17 cellular contexts compared by ENCODE assay signal in genomic region chr10:3104251-3104918, GRCh38. TPM values are rescaled to one million over a fixed set of nuclear protein-coding genes. Genes with fewer than 3 reads are reported as not detected.
DNase-seq lines count a peak whose midpoint lies in the region; ATAC-seq and TF ChIP-seq lines count a peak whose summit lies in the region.
"Had no signal": no experiment of that assay in that cellular context is flagged by ENCODE, and none has a peak within 500 bp of the region (broad histone marks: within the 10 kb centered on the region; RNA-seq: fewer than 3 reads in every experiment).

No MANE protein-coding gene starts in this region.

- H3K4me3 Mint-ChIP-seq in chondrocyte (ENCODE audit: unreplicated experiment) (no peak overlapping the region), nephron progenitor cell (no peak overlapping the region)

- H2AK5ac ChIP-seq in IMR-90 (ENCODE audit: low read depth, low read length): peak overlapping the region; percentile 24

- no peak overlapping the region for H3K4me2 ChIP-seq in IMR-90 (ENCODE audit: low read depth, low read length)

- dilution Hi-C loops in IMR-90 (cut with HindIII; ENCODE audit: low sequenced_read_pairs, unreplicated experiment): no loop called here

- H3K36me3 Mint-ChIP-seq in chondrocyte (ENCODE audit: low read depth) (peaks cover 43% of the 10 kb centered on the region), nephron progenitor cell (ENCODE audit: low read depth) (peaks cover 55% of the 10 kb centered on the region)

- peaks cover 29% of the 10 kb centered on the region for H3K4me1 Mint-ChIP-seq in chondrocyte (ENCODE audit: low read depth)
- H3K4me1 Mint-ChIP-seq in nephron progenitor cell: peaks cover 11% of the 10 kb centered on the region

- H3K4me1 ChIP-seq in IMR-90 (ENCODE audit: control insufficient read depth, insufficient read depth, low read length) (peaks cover 19% of the 10 kb centered on the region), right atrium auricular region (peaks cover 0 to 36% of the 10 kb centered on the region in 2 donors), psoas muscle (peaks cover 18% of the 10 kb centered on the region)

- H2AFZ ChIP-seq in IMR-90 (replicated peaks; ENCODE audit: low read length, poor library complexity): no peak overlapping the region

- H4K20me1 ChIP-seq in IMR-90 (ENCODE audit: insufficient read depth, low read length): peaks cover 22% of the 10 kb centered on the region

- H2AK9ac ChIP-seq in IMR-90 (replicated peaks; ENCODE audit: low read depth, low read length, poor library complexity): no peak overlapping the region

- peak overlapping the region; percentile 13; the same call in 1 of the 2 replicates for H3K4ac ChIP-seq in IMR-90 (ENCODE audit: low read depth, low read length)

- H3K27me3 ChIP-seq in IMR-90 (ENCODE audit: control insufficient read depth, insufficient read depth, low read length) (no peaks in the 10 kb centered on the region), right atrium auricular region (no peaks in the 10 kb centered on the region), psoas muscle (ENCODE audit: insufficient read depth in 3 of 3, low read length in 2 of 3) (no peaks in the 10 kb centered on the region)
- H3K27me3 ChIP-seq: brain microvascular endothelial cell, tibial nerve had no signal

- ATAC-seq in IMR-90 (ENCODE audit: low read depth) (no peak), psoas muscle (peak; percentile 48 to 69 (median 54)), GM18517 (IDR thresholded peaks at IDR 0.05; ENCODE audit: unreplicated experiment) (no peak)

- no peak for TF ChIP-seq POLR2A in IMR-90 (IDR thresholded peaks at IDR 0.05; ENCODE audit: low read depth, low read length)

- H3K56ac ChIP-seq in IMR-90 (ENCODE audit: extremely low read depth, insufficient read depth, low read length): no peak overlapping the region

- no peak overlapping the region for H3K14ac ChIP-seq in IMR-90 (replicated peaks; ENCODE audit: low read depth, low read length)

- peaks cover 32% of the 10 kb centered on the region for H3K9me1 ChIP-seq in IMR-90 (ENCODE audit: insufficient read depth, low read length)

- H3K27me3 Mint-ChIP-seq in chondrocyte (ENCODE audit: low read depth) (no peaks in the 10 kb centered on the region), nephron progenitor cell (ENCODE audit: low read depth, poor library complexity) (no peaks in the 10 kb centered on the region)

- H3K9me3 Mint-ChIP-seq in chondrocyte (ENCODE audit: low read depth) (no peaks in the 10 kb centered on the region), nephron progenitor cell (peaks cover 3% of the 10 kb centered on the region)

- intact Hi-C loops in IMR-90 (cut with micrococcal nuclease): no loop called here
- intact Hi-C loops in psoas muscle (cut with DNase I): no loop called here

- H3K9me3 ChIP-seq in IMR-90 (ENCODE audit: control insufficient read depth, insufficient read depth, low read length) (no peaks in the 10 kb centered on the region), right atrium auricular region (no peaks in the 10 kb centered on the region), psoas muscle (no peaks in the 10 kb centered on the region)
- H3K9me3 ChIP-seq: prostate gland, tibial nerve had no signal

- no peak overlapping the region for H2BK15ac ChIP-seq in IMR-90 (ENCODE audit: low read depth, low read length)

- H3K4me3 ChIP-seq in IMR-90 (ENCODE audit: insufficient read depth, low read depth, low read length) (no peak overlapping the region), right atrium auricular region (no peak overlapping the region), psoas muscle (peak overlapping the region; percentile 56)
- H3K4me3 ChIP-seq: prostate gland, tibial nerve had no signal

- no peak overlapping the region for H3K9ac ChIP-seq in IMR-90 (ENCODE audit: low read depth, low read length)

- CTCF ChIA-PET in IMR-90 (lab: Yijun Ruan, JAX): no interaction called here

- no TSS peak for BruUV-seq in IMR-90 (replicated peaks; lab: Mats Ljungman, UMichigan)

- peaks cover 42 to 76% of the 10 kb centered on the region in 2 experiments for H3K79me1 ChIP-seq in IMR-90 (ENCODE audit: low read depth in 1 of 2, low read length in 2 of 2)

- no peak overlapping the region for H3K23ac ChIP-seq in IMR-90 (ENCODE audit: low read depth, low read length)

- TF ChIP-seq CTCF in IMR-90 (conservative IDR thresholded peaks at IDR 0.05; ENCODE audit: low read depth, low read length): no peak
- TF ChIP-seq CTCF in chondrocyte (IDR thresholded peaks at IDR 0.05): no peak
- no peak for TF ChIP-seq CTCF in right atrium auricular region (IDR thresholded peaks at IDR 0.05)
- TF ChIP-seq CTCF in psoas muscle (IDR thresholded peaks at IDR 0.05): no peak
- no peak for TF ChIP-seq CTCF in nephron progenitor cell (IDR thresholded peaks at IDR 0.05)

- H2BK5ac ChIP-seq in IMR-90 (ENCODE audit: low read depth, low read length, poor library complexity, severe bottlenecking): no peak overlapping the region

- 85% methylated on average over 26 of the region's 28 CpGs; no CpG with 5 or more reads in 1 of the 2 experiments for WGBS in IMR-90 (ENCODE audit: extremely low coverage in 2 of 2, insufficient read length in 1 of 2), 2 experiments
- 38 to 51% (median 42%) methylated on average over 28 of the region's 28 CpGs for WGBS in psoas muscle, 3 donors

- TF ChIP-seq RAD21 in IMR-90 (IDR thresholded peaks at IDR 0.05; ENCODE audit: low read length): no peak

- H2BK20ac ChIP-seq in IMR-90 (ENCODE audit: low read depth, low read length): no peak overlapping the region

- H3K27ac ChIP-seq in IMR-90 (ENCODE audit: insufficient read depth, low read length) (no peak overlapping the region), right atrium auricular region (peak overlapping the region; percentile 62 to 72), psoas muscle (peak overlapping the region; percentile 75)
- H3K27ac ChIP-seq: brain microvascular endothelial cell, tibial nerve had no signal

- H2BK120ac ChIP-seq in IMR-90 (ENCODE audit: low read depth, low read length): no peak overlapping the region; the same call in 1 of the 2 replicates

- H3K36me3 ChIP-seq in IMR-90 (ENCODE audit: control insufficient read depth, insufficient read depth, low read length): peaks cover 70% of the 10 kb centered on the region
- H3K36me3 ChIP-seq in right atrium auricular region: peaks cover 26% of the 10 kb centered on the region
- H3K36me3 ChIP-seq in psoas muscle (ENCODE audit: insufficient read depth in 1 of 2, low read depth in 1 of 2): peaks cover 0 to 4% of the 10 kb centered on the region in 2 donors
- H3K36me3 ChIP-seq: prostate gland had no signal

- no peak overlapping the region for H3K18ac ChIP-seq in IMR-90 (ENCODE audit: low read depth, low read length)

- in situ Hi-C loops in IMR-90 (cut with MboI; ENCODE audit: low sequenced_read_pairs): no loop called here

- POLR2A ChIA-PET in IMR-90 (lab: Charles Lee; ENCODE audit: unreplicated experiment): no interaction called here

- DNase-seq in IMR-90: no peak
- peak; percentile 68 for DNase-seq in chondrocyte (ENCODE audit: low spot score)
- DNase-seq in right atrium auricular region (ENCODE audit: low spot score): peak; percentile 70
- peak; percentile 59 to 85 for DNase-seq in psoas muscle
- DNase-seq in DMS 273 (lab: John Stamatoyannopoulos, UW; ENCODE audit: unreplicated experiment): no peak
- DNase-seq in nephron progenitor cell: no peak
- DNase-seq in stimulated activated naive CD4-positive, alpha-beta T cell treated with Interleukin-2 at 50 U/mL for 16 hours (lab: John Stamatoyannopoulos, UW): no peak
- DNase-seq: activated effector memory CD4-positive, alpha-beta T cell treated with Interleukin-2 at 50 U/mL for 16 hours; brain microvascular endothelial cell; foreskin melanocyte; NCI-H1694 treated with DMSO at 0.1 percent for 48 hours; NCI-H510A treated with DMSO at 0.1 percent for 48 hours; OCI-M1; stimulated activated CD4-positive, alpha-beta T cell treated with anti-CD3 and anti-CD28 coated beads, Interleukin-1b, Interleukin-23, amount 100 ng/mL, for 48 hours had no signal

- H4K5ac ChIP-seq in IMR-90 (ENCODE audit: low read depth, low read length): no peak overlapping the region

- no peak overlapping the region for H4K8ac ChIP-seq in IMR-90 (ENCODE audit: low read depth in 2 of 2, low read length in 2 of 2)

- peak overlapping the region; percentile 32 for H3K27ac Mint-ChIP-seq in chondrocyte (ENCODE audit: unreplicated experiment)
- no peak overlapping the region for H3K27ac Mint-ChIP-seq in nephron progenitor cell

- H4K91ac ChIP-seq in IMR-90 (ENCODE audit: insufficient read depth, low read depth, low read length): no peak overlapping the region

TF ChIP-seq in IMR-90, 13 proteins besides CTCF, POLR2A, EP300 and RAD21:
- TF ChIP-seq RCOR1 (IDR thresholded peaks at IDR 0.05; ENCODE audit: insufficient replicate concordance, low read length) (no peak), MXI1 (IDR thresholded peaks at IDR 0.05; ENCODE audit: borderline replicate concordance, low read depth, low read length) (no peak)

RNA-seq across cellular contexts. Expression of gene PFKP, which starts 37.0 kb away (rescaled TPM):
- total RNA-seq in IMR-90 (2012; rRNA removed): 281 and 294 TPM in 2 replicates
- polyA plus RNA-seq in IMR-90 (2012; rRNA removed): 223 and 249 TPM in 2 replicates
- 173 and 244 TPM in 2 replicates for polyA plus RNA-seq in IMR-90 (2012; cell fraction: cytosol; rRNA removed)
- 276 and 335 TPM in 2 replicates for polyA plus RNA-seq in IMR-90 (2012; cell fraction: nucleus; rRNA removed; ENCODE audit: low replicate concordance)
- 151 to 188 TPM (median 182 TPM) in 3 replicates for total RNA-seq in chondrocyte
- total RNA-seq in right atrium auricular region: 100 to 1,000 TPM in 1 of 2 donors, 10 to 100 TPM in 1; 55.2 to 119 TPM
- 100 to 1,000 TPM in 1 of 4 donors, 10 to 100 TPM in 3; 12.4 to 104 (median 56.4) TPM for total RNA-seq in psoas muscle
- 10 to 100 TPM; 12.2 to 87.6 (median 33.1) TPM for polyA plus RNA-seq in psoas muscle

Comparison
In these comparisons a context has a peak if more than half of its experiments do, and no peak if none do; other contexts are left out.
1. ATAC-seq: peak in psoas muscle (4 of 4); none in IMR-90 (single experiment) and GM18517 (single experiment).
2. DNase-seq: peak in chondrocyte (single experiment), right atrium auricular region (single experiment) and psoas muscle (2 of 2); none in IMR-90 (single experiment), DMS 273 (single experiment), nephron progenitor cell (single experiment) and stimulated activated naive CD4-positive, alpha-beta T cell treated with Interleukin-2 at 50 U/mL for 16 hours (single experiment).